In the genomic region with DNA sequence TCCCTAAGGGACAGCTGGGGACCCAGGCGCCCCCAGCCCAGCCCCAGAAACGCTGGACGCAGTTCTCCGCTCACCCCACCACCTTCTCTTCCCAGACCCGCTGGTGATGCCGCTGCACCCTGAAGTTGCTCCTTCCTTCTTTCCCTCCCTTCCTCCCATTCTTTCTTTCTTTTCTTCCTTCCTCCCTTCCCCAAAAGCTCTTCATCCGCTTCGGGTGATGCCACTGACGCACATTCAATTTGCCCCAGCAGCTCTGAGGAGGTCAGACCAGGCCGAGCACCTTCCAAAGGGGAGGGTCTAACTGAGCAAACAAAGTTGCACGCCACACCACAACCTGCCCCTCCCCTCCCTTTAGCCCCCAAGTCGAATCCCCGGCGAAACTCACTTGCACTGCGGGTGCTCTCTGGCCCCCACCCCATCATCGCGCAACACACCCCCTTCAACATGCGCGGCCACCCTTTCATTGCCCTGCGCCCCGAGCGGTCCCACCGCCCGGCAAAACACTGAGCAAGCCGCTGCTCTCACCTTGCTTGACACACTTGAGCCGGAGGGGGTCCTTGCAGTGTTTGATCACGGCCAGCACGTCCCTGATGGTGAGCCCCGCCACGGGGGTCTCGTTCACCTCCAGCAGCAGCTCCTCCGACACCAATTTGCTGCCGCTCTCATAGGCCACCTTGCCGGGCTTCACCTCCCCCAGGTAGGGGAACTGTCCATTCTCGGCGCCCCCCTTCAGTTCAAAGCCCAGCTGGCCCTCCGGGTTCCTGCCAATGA, we compare ENCODE assay signal across 1 cellular context.
TF ChIP-seq lines count a peak whose summit lies in the region.

No MANE protein-coding gene starts in this region.

TF ChIP-seq in HepG2, 621 proteins besides CTCF, POLR2A, EP300 and RAD21 (continued from another document):
- no peak for TF ChIP-seq HNF1A (IDR thresholded peaks at IDR 0.05; ENCODE audit: low read depth)
- no peak for TF ChIP-seq HNF1A (CRISPR knock-in tag; IDR thresholded peaks at IDR 0.05; ENCODE audit: borderline replicate concordance)
- no peak for TF ChIP-seq HDAC2 (CRISPR knock-in tag; IDR thresholded peaks at IDR 0.05)
- TF ChIP-seq, protein P1, sequence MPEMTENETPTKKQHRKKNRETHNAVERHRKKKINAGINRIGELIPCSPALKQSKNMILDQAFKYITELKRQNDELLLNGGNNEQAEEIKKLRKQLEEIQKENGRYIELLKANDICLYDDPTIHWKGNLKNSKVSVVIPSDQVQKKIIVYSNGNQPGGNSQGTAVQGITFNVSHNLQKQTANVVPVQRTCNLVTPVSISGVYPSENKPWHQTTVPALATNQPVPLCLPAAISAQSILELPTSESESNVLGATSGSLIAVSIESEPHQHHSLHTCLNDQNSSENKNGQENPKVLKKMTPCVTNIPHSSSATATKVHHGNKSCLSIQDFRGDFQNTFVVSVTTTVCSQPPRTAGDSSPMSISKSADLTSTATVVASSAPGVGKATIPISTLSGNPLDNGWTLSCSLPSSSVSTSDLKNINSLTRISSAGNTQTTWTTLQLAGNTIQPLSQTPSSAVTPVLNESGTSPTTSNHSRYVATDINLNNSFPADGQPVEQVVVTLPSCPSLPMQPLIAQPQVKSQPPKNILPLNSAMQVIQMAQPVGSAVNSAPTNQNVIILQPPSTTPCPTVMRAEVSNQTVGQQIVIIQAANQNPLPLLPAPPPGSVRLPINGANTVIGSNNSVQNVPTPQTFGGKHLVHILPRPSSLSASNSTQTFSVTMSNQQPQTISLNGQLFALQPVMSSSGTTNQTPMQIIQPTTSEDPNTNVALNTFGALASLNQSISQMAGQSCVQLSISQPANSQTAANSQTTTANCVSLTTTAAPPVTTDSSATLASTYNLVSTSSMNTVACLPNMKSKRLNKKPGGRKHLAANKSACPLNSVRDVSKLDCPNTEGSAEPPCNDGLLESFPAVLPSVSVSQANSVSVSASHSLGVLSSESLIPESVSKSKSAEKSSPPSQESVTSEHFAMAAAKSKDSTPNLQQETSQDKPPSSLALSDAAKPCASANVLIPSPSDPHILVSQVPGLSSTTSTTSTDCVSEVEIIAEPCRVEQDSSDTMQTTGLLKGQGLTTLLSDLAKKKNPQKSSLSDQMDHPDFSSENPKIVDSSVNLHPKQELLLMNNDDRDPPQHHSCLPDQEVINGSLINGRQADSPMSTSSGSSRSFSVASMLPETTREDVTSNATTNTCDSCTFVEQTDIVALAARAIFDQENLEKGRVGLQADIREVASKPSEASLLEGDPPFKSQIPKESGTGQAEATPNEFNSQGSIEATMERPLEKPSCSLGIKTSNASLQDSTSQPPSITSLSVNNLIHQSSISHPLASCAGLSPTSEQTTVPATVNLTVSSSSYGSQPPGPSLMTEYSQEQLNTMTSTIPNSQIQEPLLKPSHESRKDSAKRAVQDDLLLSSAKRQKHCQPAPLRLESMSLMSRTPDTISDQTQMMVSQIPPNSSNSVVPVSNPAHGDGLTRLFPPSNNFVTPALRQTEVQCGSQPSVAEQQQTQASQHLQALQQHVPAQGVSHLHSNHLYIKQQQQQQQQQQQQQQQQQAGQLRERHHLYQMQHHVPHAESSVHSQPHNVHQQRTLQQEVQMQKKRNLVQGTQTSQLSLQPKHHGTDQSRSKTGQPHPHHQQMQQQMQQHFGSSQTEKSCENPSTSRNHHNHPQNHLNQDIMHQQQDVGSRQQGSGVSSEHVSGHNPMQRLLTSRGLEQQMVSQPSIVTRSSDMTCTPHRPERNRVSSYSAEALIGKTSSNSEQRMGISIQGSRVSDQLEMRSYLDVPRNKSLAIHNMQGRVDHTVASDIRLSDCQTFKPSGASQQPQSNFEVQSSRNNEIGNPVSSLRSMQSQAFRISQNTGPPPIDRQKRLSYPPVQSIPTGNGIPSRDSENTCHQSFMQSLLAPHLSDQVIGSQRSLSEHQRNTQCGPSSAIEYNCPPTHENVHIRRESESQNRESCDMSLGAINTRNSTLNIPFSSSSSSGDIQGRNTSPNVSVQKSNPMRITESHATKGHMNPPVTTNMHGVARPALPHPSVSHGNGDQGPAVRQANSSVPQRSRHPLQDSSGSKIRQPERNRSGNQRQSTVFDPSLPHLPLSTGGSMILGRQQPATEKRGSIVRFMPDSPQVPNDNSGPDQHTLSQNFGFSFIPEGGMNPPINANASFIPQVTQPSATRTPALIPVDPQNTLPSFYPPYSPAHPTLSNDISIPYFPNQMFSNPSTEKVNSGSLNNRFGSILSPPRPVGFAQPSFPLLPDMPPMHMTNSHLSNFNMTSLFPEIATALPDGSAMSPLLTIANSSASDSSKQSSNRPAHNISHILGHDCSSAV (CRISPR knock-in tag; IDR thresholded peaks at IDR 0.05; ENCODE audit: borderline replicate concordance): no peak
- TF ChIP-seq ZNF20 (CRISPR knock-in tag; IDR thresholded peaks at IDR 0.05): no peak
- TF ChIP-seq ZNF510 (CRISPR knock-in tag; IDR thresholded peaks at IDR 0.05; ENCODE audit: low read depth): 0 out of 2 replicates have a peak, but pooled peaks have one; percentile 17
- TF ChIP-seq, protein P2, sequence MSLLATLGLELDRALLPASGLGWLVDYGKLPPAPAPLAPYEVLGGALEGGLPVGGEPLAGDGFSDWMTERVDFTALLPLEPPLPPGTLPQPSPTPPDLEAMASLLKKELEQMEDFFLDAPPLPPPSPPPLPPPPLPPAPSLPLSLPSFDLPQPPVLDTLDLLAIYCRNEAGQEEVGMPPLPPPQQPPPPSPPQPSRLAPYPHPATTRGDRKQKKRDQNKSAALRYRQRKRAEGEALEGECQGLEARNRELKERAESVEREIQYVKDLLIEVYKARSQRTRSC (CRISPR knock-in tag; IDR thresholded peaks at IDR 0.05; ENCODE audit: low read depth): no peak
- TF ChIP-seq, protein P3, sequence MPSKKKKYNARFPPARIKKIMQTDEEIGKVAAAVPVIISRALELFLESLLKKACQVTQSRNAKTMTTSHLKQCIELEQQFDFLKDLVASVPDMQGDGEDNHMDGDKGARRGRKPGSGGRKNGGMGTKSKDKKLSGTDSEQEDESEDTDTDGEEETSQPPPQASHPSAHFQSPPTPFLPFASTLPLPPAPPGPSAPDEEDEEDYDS (CRISPR knock-in tag; IDR thresholded peaks at IDR 0.05): no peak
- TF ChIP-seq, protein P4, sequence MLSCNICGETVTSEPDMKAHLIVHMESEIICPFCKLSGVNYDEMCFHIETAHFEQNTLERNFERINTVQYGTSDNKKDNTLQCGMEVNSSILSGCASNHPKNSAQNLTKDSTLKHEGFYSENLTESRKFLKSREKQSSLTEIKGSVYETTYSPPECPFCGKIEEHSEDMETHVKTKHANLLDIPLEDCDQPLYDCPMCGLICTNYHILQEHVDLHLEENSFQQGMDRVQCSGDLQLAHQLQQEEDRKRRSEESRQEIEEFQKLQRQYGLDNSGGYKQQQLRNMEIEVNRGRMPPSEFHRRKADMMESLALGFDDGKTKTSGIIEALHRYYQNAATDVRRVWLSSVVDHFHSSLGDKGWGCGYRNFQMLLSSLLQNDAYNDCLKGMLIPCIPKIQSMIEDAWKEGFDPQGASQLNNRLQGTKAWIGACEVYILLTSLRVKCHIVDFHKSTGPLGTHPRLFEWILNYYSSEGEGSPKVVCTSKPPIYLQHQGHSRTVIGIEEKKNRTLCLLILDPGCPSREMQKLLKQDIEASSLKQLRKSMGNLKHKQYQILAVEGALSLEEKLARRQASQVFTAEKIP (CRISPR knock-in tag; IDR thresholded peaks at IDR 0.05; ENCODE audit: borderline replicate concordance): no peak
- no peak for TF ChIP-seq NR0B2 (CRISPR knock-in tag; IDR thresholded peaks at IDR 0.05)
- no peak for TF ChIP-seq ZFP1 (CRISPR knock-in tag; IDR thresholded peaks at IDR 0.05)
- TF ChIP-seq NCOA5 (CRISPR knock-in tag; IDR thresholded peaks at IDR 0.05): no peak
- TF ChIP-seq, protein P5, sequence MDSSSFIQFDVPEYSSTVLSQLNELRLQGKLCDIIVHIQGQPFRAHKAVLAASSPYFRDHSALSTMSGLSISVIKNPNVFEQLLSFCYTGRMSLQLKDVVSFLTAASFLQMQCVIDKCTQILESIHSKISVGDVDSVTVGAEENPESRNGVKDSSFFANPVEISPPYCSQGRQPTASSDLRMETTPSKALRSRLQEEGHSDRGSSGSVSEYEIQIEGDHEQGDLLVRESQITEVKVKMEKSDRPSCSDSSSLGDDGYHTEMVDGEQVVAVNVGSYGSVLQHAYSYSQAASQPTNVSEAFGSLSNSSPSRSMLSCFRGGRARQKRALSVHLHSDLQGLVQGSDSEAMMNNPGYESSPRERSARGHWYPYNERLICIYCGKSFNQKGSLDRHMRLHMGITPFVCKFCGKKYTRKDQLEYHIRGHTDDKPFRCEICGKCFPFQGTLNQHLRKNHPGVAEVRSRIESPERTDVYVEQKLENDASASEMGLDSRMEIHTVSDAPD (CRISPR knock-in tag; IDR thresholded peaks at IDR 0.05): no peak
- TF ChIP-seq ZNF563 (CRISPR knock-in tag; IDR thresholded peaks at IDR 0.05): no peak
- 0 out of 2 replicates have a peak, but pooled peaks have one; percentile 17 for TF ChIP-seq ZNF761 (CRISPR knock-in tag; conservative IDR thresholded peaks at IDR 0.05)
- TF ChIP-seq YEATS4 (CRISPR knock-in tag; IDR thresholded peaks at IDR 0.05; ENCODE audit: borderline replicate concordance): 0 out of 2 replicates have a peak, but pooled peaks have one; percentile 32
- TF ChIP-seq, protein P6, sequence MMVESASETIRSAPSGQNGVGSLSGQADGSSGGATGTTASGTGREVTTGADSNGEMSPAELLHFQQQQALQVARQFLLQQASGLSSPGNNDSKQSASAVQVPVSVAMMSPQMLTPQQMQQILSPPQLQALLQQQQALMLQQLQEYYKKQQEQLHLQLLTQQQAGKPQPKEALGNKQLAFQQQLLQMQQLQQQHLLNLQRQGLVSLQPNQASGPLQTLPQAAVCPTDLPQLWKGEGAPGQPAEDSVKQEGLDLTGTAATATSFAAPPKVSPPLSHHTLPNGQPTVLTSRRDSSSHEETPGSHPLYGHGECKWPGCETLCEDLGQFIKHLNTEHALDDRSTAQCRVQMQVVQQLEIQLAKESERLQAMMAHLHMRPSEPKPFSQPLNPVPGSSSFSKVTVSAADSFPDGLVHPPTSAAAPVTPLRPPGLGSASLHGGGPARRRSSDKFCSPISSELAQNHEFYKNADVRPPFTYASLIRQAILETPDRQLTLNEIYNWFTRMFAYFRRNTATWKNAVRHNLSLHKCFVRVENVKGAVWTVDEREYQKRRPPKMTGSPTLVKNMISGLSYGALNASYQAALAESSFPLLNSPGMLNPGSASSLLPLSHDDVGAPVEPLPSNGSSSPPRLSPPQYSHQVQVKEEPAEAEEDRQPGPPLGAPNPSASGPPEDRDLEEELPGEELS (CRISPR knock-in tag; IDR thresholded peaks at IDR 0.05): peak; percentile 17; the same call in 1 of the 2 replicates
- TF ChIP-seq HOXA9 (CRISPR knock-in tag; IDR thresholded peaks at IDR 0.05; ENCODE audit: borderline replicate concordance): no peak
